8 cellular contexts compared by ENCODE assay signal in the genomic region with DNA sequence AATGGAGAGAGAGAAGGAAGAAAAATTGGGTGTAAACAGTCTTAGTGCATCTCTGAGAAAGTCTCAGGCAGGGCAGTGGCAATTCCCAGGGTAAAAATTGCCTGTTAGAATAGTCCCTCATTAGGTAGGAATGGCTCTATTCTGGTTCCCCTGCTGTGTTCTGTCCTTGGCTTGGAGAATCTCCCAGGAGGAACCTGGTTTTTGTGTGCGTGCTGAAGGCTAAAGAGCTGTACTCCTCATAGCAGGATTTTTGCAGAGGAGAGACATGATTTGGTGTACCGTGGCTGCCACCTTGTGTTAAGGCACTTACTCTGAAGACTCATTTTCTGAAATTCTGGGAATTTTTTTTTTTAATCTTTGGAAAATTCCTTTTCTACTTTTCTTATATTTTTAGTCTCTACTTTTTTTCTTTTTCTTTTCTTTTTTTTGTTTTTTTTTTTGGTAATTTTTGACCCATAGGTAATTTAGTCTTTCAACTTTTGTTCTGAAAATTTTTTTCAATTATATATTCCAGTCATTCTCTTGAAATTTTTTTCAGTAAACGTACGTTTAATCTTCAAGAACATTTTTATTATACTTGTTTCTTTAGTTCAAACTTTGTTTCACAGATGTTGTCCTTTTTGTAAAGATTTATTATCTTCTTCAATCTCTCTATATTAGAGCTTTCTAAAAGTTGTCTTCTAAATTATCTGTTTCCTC.
DNase-seq lines count a peak whose midpoint lies in the region; ATAC-seq and TF ChIP-seq lines count a peak whose summit lies in the region.

No MANE protein-coding gene starts in this region.

- WGBS in SK-N-SH (ENCODE audit: low lambda C conversion rate): 63% methylated on average over 3 of the region's 4 CpGs

- H3K9me3 ChIP-seq in SK-N-SH (no peaks in the 10 kb centered on the region), colonic mucosa (no peaks in the 10 kb centered on the region)

- H3K36me3 ChIP-seq in SK-N-SH (replicated peaks in 1 of 2; ENCODE audit: control insufficient read depth in 1 of 2, insufficient read depth in 2 of 2, low read length in 1 of 2) (peaks cover 0 to 7% of the 10 kb centered on the region in 2 experiments), colonic mucosa (no peaks in the 10 kb centered on the region)

- no peak overlapping the region for H3K9ac ChIP-seq in SK-N-SH
- no peak overlapping the region for H3K9ac ChIP-seq in colonic mucosa (ENCODE audit: low read depth in 2 of 2, low read length in 2 of 2)

- no peaks in the 10 kb centered on the region for H3F3A ChIP-seq in SK-N-SH (replicated peaks; ENCODE audit: insufficient read depth)

- H3K27me3 ChIP-seq in SK-N-SH (ENCODE audit: insufficient read depth) (no peaks in the 10 kb centered on the region), colonic mucosa (no peaks in the 10 kb centered on the region)

- TF ChIP-seq EP300 in SK-N-SH (IDR thresholded peaks at IDR 0.05; ENCODE audit: borderline replicate concordance in 1 of 2, low read depth in 1 of 2, low read length in 1 of 2): no peak

- peak; percentile 5 for DNase-seq in stimulated activated CD4-positive, alpha-beta T cell treated with anti-CD3 and anti-CD28 coated beads, Interleukin-12 subunit alpha, Interleukin-12 subunit beta, amount 100 ng/mL, for 4 hours
- no peak for DNase-seq in stimulated activated CD4-positive, alpha-beta T cell treated with anti-CD3 and anti-CD28 coated beads, Interleukin-1b, Interleukin-23, amount 100 ng/mL, for 48 hours
- peak; percentile 31 for DNase-seq in MV-4-11 (lab: John Stamatoyannopoulos, UW)
- peak; percentile 38 for DNase-seq in SK-N-SH
- DNase-seq in epithelial cell of proximal tubule (ENCODE audit: low read depth): no peak
- peak; percentile 36 for DNase-seq in mucosa of gallbladder (ENCODE audit: low spot score)
- DNase-seq in colonic mucosa: no peak

- peak; percentile 57 for TF ChIP-seq CTCF in SK-N-SH (IDR thresholded peaks at IDR 0.05)
- TF ChIP-seq CTCF in epithelial cell of proximal tubule (conservative IDR thresholded peaks at IDR 0.05; ENCODE audit: low read depth, low read length): peak; percentile 66
- TF ChIP-seq CTCF in colonic mucosa (IDR thresholded peaks at IDR 0.05): no peak

- TF ChIP-seq RAD21 in SK-N-SH (IDR thresholded peaks at IDR 0.05; ENCODE audit: low read length): peak; percentile 75

- H3K4me1 ChIP-seq in SK-N-SH (ENCODE audit: control insufficient read depth in 1 of 2, insufficient read depth in 2 of 2, low read depth in 1 of 2, low read length in 1 of 2) (no peaks in the 10 kb centered on the region), colonic mucosa (no peaks in the 10 kb centered on the region)

- CTCF ChIA-PET in SK-N-SH (lab: Yijun Ruan, JAX): interaction anchor here (0.6 to 2.1 kb wide), 3 partner anchors 9 to 261 kb away, joined by 4 to 11 read pairs (median 5); no protein-coding TSS in a partner anchor

- H2AFZ ChIP-seq in SK-N-SH (ENCODE audit: low read depth): no peak overlapping the region

- POLR2A ChIA-PET in SK-N-SH (lab: Yijun Ruan, JAX): no interaction called here

- H3K27ac ChIP-seq in SK-N-SH (ENCODE audit: low read depth in 2 of 2, low read length in 1 of 2) (no peak overlapping the region), colonic mucosa (no peak overlapping the region)

- ATAC-seq in HG03139 (IDR thresholded peaks at IDR 0.05; ENCODE audit: unreplicated experiment): no peak

- H3K79me2 ChIP-seq in SK-N-SH (ENCODE audit: insufficient read depth): no peaks in the 10 kb centered on the region

- H3K4me2 ChIP-seq in SK-N-SH: no peak overlapping the region

- H4K20me1 ChIP-seq in SK-N-SH (ENCODE audit: insufficient read depth): no peaks in the 10 kb centered on the region

- no peak overlapping the region for H3K4me3 ChIP-seq in SK-N-SH (ENCODE audit: low read depth in 2 of 2, low read length in 1 of 2)
- H3K4me3 ChIP-seq in epithelial cell of proximal tubule (ENCODE audit: low read depth, low read length): no peak overlapping the region
- no peak overlapping the region for H3K4me3 ChIP-seq in colonic mucosa

- intact Hi-C loops in colonic mucosa (cut with DNase I): no loop called here

- no peaks in the 10 kb centered on the region for H3K9me2 ChIP-seq in SK-N-SH

TF ChIP-seq in SK-N-SH, 30 proteins besides CTCF, POLR2A, EP300 and RAD21:
- TF ChIP-seq POLR2AphosphoS5 (IDR thresholded peaks at IDR 0.05; ENCODE audit: low read depth, low read length) (no peak), SMC3 (IDR thresholded peaks at IDR 0.05; ENCODE audit: low read depth, low read length) (peak; percentile 37; the same call in 1 of the 2 replicates)

Comparison
In these comparisons a context has a peak if more than half of its experiments do, and no peak if none do; other contexts are left out.
1. DNase-seq: peak in stimulated activated CD4-positive, alpha-beta T cell treated with anti-CD3 and anti-CD28 coated beads, Interleukin-12 subunit alpha, Interleukin-12 subunit beta, amount 100 ng/mL, for 4 hours (single experiment), MV-4-11 (single experiment), SK-N-SH (single experiment) and mucosa of gallbladder (single experiment); none in stimulated activated CD4-positive, alpha-beta T cell treated with anti-CD3 and anti-CD28 coated beads, Interleukin-1b, Interleukin-23, amount 100 ng/mL, for 48 hours (single experiment), epithelial cell of proximal tubule (single experiment) and colonic mucosa (single experiment).